Comparison of ENCODE assay signal across 20 cellular contexts in genomic region chr13:76231522-76232167, GRCh38.
A peak's percentile ranks its signal among the peaks of the same experiment; 100 is the strongest.
DNase-seq lines count a peak whose midpoint lies in the region; ATAC-seq lines count a peak whose summit lies in the region.
"Had no signal": no experiment of that assay in that cellular context is flagged by ENCODE, and none has a peak within 500 bp of the region (broad histone marks: within the 10 kb centered on the region; RNA-seq: fewer than 3 reads in every experiment).

No MANE protein-coding gene starts in this region.

- peak overlapping the region; percentile 8 for H3K14ac ChIP-seq in trophoblast cell (ENCODE audit: low read length)

- no peak overlapping the region for H2AFZ ChIP-seq in trophoblast cell (ENCODE audit: insufficient read depth, low read length, poor library complexity)

- H3K36me3 ChIP-seq in trophoblast cell (ENCODE audit: control insufficient read depth in 1 of 2, insufficient read depth in 2 of 2, low read length in 2 of 2), result no peaks in the 10 kb centered on the region

- H3K18ac ChIP-seq in trophoblast cell (ENCODE audit: low read length), result peak overlapping the region; percentile 13

- peaks cover 6 to 13% of the 10 kb centered on the region in 2 experiments for H3K4me1 ChIP-seq in trophoblast cell (ENCODE audit: control insufficient read depth in 1 of 2, insufficient read depth in 2 of 2, low read length in 2 of 2)

- H3K4me3 ChIP-seq in trophoblast cell (ENCODE audit: low read depth, low read length), result peak overlapping the region; percentile 21
- H3K4me3 ChIP-seq: SK-N-MC had no signal

- no peak overlapping the region for H3K9ac ChIP-seq in trophoblast cell (ENCODE audit: low read length)

- peaks cover 13% of the 10 kb centered on the region for H3K79me1 ChIP-seq in trophoblast cell (ENCODE audit: low read length)

- H2AK5ac ChIP-seq in trophoblast cell (ENCODE audit: low read length), result peak overlapping the region; percentile 90

- H2BK120ac ChIP-seq in trophoblast cell (ENCODE audit: insufficient read depth, low read length, poor library complexity), result peak overlapping the region; percentile 12

- no peak overlapping the region for H3K4me2 ChIP-seq in trophoblast cell (ENCODE audit: low read length)

- peak overlapping the region; percentile 91 for H3K27ac ChIP-seq in trophoblast cell (ENCODE audit: low read depth, low read length)
- H3K27ac ChIP-seq: SK-N-MC had no signal

- H3K4me3 Mint-ChIP-seq in activated T-cell treated with anti-CD3 and anti-CD28 coated beads, Interleukin-2, amount 50 U/mL, for 4 hours, result no peak overlapping the region
- H3K4me3 Mint-ChIP-seq: IgD-negative memory B cell had no signal

- peak overlapping the region; percentile 43 for H2BK5ac ChIP-seq in trophoblast cell (ENCODE audit: low read depth, low read length, poor library complexity)

- H3K9me3 ChIP-seq in trophoblast cell (ENCODE audit: insufficient read depth, low read depth, low read length), result no peaks in the 10 kb centered on the region

- H3K36me3 Mint-ChIP-seq in activated T-cell treated with anti-CD3 and anti-CD28 coated beads, Interleukin-2, amount 50 U/mL, for 4 hours (ENCODE audit: insufficient read depth), result no peaks in the 10 kb centered on the region
- H3K36me3 Mint-ChIP-seq: CD8-positive, alpha-beta memory T cell; IgD-negative memory B cell had no signal

- H2BK12ac ChIP-seq in trophoblast cell (ENCODE audit: low read length), result peak overlapping the region; percentile 72

- no peaks in the 10 kb centered on the region for H3K4me1 Mint-ChIP-seq in activated T-cell treated with anti-CD3 and anti-CD28 coated beads, Interleukin-2, amount 50 U/mL, for 4 hours (ENCODE audit: low read depth)
- H3K4me1 Mint-ChIP-seq: CD8-positive, alpha-beta memory T cell; IgD-negative memory B cell had no signal

- no peak overlapping the region for H4K12ac ChIP-seq in trophoblast cell (ENCODE audit: low read depth, low read length)

- peaks cover 3% of the 10 kb centered on the region for H3K79me2 ChIP-seq in trophoblast cell (ENCODE audit: control insufficient read depth, insufficient read depth, low read length, poor library complexity)

- H3K4ac ChIP-seq in trophoblast cell (ENCODE audit: low read depth, low read length), result peak overlapping the region; percentile 26

- no peaks in the 10 kb centered on the region for H3K9me3 Mint-ChIP-seq in activated T-cell treated with anti-CD3 and anti-CD28 coated beads, Interleukin-2, amount 50 U/mL, for 4 hours
- H3K9me3 Mint-ChIP-seq: CD8-positive, alpha-beta memory T cell; IgD-negative memory B cell had no signal

- no peaks in the 10 kb centered on the region for H3K27me3 Mint-ChIP-seq in activated T-cell treated with anti-CD3 and anti-CD28 coated beads, Interleukin-2, amount 50 U/mL, for 4 hours (ENCODE audit: low read depth)
- H3K27me3 Mint-ChIP-seq: CD8-positive, alpha-beta memory T cell; IgD-negative memory B cell had no signal

- no peaks in the 10 kb centered on the region for H3K27me3 ChIP-seq in trophoblast cell (ENCODE audit: insufficient read depth, low read length)

- ATAC-seq in esophagus mucosa, result peak; percentile 39
- no peak for ATAC-seq in activated T-cell treated with anti-CD3 and anti-CD28 coated beads, Interleukin-2, amount 50 U/mL, for 4 hours
- ATAC-seq: HCT116 had no signal

- H4K8ac ChIP-seq in trophoblast cell (ENCODE audit: low read depth, low read length), result no peak overlapping the region

- DNase-seq in ELF-1 (ENCODE audit: low read depth, low spot score) (peak; percentile 16), M059J (ENCODE audit: low read depth) (peak; percentile 25), trophoblast cell (no peak), NCI-H345 (lab: John Stamatoyannopoulos, UW) (no peak)
- DNase-seq in activated CD4-positive, alpha-beta T cell treated with anti-CD3 and anti-CD28 coated beads, Interleukin-2, amount 50 U/mL, for 4 hours, result no peak
- no peak for DNase-seq in activated T-cell treated with anti-CD3 and anti-CD28 coated beads, Interleukin-2, amount 50 U/mL, for 4 hours
- DNase-seq: C1 segment of cervical spinal cord; CD8-positive, alpha-beta memory T cell; DMS79; Karpas-422; NCI-H1092 treated with DMSO at 0.1 percent for 48 hours; NCI-H2081; NCI-H2171 treated with DMSO at 0.1 percent for 48 hours; NCI-H748 treated with DMSO at 0.1 percent for 48 hours; OCI-M1; SHP77 had no signal

- peak overlapping the region; percentile 67 for H4K91ac ChIP-seq in trophoblast cell (ENCODE audit: low read depth, low read length)

- no peak overlapping the region for H3K23ac ChIP-seq in trophoblast cell (ENCODE audit: low read length)

- WGBS in trophoblast cell (ENCODE audit: extremely low coverage, insufficient coverage, insufficient read length), result no CpG with 5 or more reads among the region's 4 CpGs

Comparison
In these comparisons a context has a peak if more than half of its experiments do, and no peak if none do; other contexts are left out.
1. DNase-seq: peak in ELF-1 (single experiment) and M059J (single experiment); none in trophoblast cell (0 of 2), activated CD4-positive, alpha-beta T cell treated with anti-CD3 and anti-CD28 coated beads, Interleukin-2, amount 50 U/mL, for 4 hours (0 of 2), activated T-cell treated with anti-CD3 and anti-CD28 coated beads, Interleukin-2, amount 50 U/mL, for 4 hours (single experiment) and NCI-H345 (single experiment).